ENCODE assay signal across 15 cellular contexts in the genomic region with DNA sequence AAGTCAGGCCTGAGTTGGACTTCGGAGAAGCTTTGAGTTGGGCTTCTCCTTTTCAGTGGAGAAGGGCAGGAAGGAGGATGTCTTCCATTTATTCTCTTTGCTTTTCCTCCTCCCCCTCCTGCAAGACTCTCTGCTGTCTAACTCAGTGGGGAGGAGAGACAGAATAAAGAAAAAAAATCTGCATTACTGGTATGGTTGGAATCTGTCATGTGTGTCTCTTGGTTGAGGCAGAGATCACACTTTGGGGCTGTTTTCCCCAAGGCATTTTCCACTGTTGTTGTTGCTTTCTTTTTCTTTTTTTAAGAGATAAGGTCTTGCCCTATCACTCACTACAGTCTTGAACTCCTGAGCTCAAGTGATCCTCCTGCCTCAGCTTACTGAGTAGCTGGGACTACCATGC. TPM values are rescaled to one million over a fixed set of nuclear protein-coding genes. Genes with fewer than 3 reads are reported as not detected.
DNase-seq lines count a peak whose midpoint lies in the region; ATAC-seq and TF ChIP-seq lines count a peak whose summit lies in the region.
"Had no signal": no experiment of that assay in that cellular context is flagged by ENCODE, and none has a peak within 500 bp of the region (broad histone marks: within the 10 kb centered on the region; RNA-seq: fewer than 3 reads in every experiment).

No MANE protein-coding gene starts in this region.

- H3K27me3 ChIP-seq in adipocyte (replicated peaks; ENCODE audit: control insufficient read depth, insufficient read depth, low read length) = no peaks in the 10 kb centered on the region
- no peaks in the 10 kb centered on the region for H3K27me3 ChIP-seq in spleen (replicated peaks in 1 of 7)
- H3K27me3 ChIP-seq: ascending aorta had no signal

- POLR2A ChIA-PET in activated CD4-positive, alpha-beta memory T cell treated with anti-CD3 and anti-CD28 coated beads, Interleukin-2, amount 10 ng/mL, durations not matched to agents 7 days and 5 days (lab: Charles Lee) = interaction anchor here (0.8 to 3.5 kb wide), 6 partner anchors 9 to 164 kb away, joined by 3 to 48 read pairs (median 4); a partner anchor contains a TSS
- POLR2A ChIA-PET in activated CD4-positive, alpha-beta memory T cell treated with anti-CD3 and anti-CD28 coated beads for 36 hours (lab: Charles Lee) = interaction anchor here (0.8 to 2.9 kb wide), 5 partner anchors 12 to 33 kb away, joined by 3 to 21 read pairs (median 3); a partner anchor contains a TSS

- no peak for ATAC-seq in HG03571 (IDR thresholded peaks at IDR 0.05; ENCODE audit: unreplicated experiment)

- TF ChIP-seq CTCF in HFFc6 (IDR thresholded peaks at IDR 0.05) (no peak), spleen (IDR thresholded peaks at IDR 0.05 in 8 of 11, conservative IDR thresholded peaks at IDR 0.05 in 3 of 11) (no peak), lower leg skin (IDR thresholded peaks at IDR 0.05) (no peak)

- peaks cover 14% of the 10 kb centered on the region for H3K36me3 Mint-ChIP-seq in activated CD4-positive, alpha-beta memory T cell treated with anti-CD3 and anti-CD28 coated beads, Interleukin-2, amount 10 ng/mL, durations not matched to agents 7 days and 5 days (ENCODE audit: low read depth)
- peaks cover 3% of the 10 kb centered on the region for H3K36me3 Mint-ChIP-seq in activated CD4-positive, alpha-beta memory T cell treated with anti-CD3 and anti-CD28 coated beads for 36 hours
- no peaks in the 10 kb centered on the region for H3K36me3 Mint-ChIP-seq in HFFc6 (ENCODE audit: low read depth)

- no peak for DNase-seq in activated CD4-positive, alpha-beta memory T cell treated with anti-CD3 and anti-CD28 coated beads, Interleukin-2, amount 10 ng/mL, durations not matched to agents 7 days and 5 days
- no peak for DNase-seq in activated CD4-positive, alpha-beta memory T cell treated with anti-CD3 and anti-CD28 coated beads for 36 hours
- peak; percentile 8 for DNase-seq in HFFc6
- DNase-seq in adipocyte (ENCODE audit: low read depth) = no peak
- no peak for DNase-seq in spleen
- DNase-seq in NCI-H2196 treated with DMSO at 0.1 percent for 48 hours (lab: John Stamatoyannopoulos, UW; ENCODE audit: unreplicated experiment) = no peak
- DNase-seq in lower leg skin (ENCODE audit: low spot score in 2 of 2) = no peak
- DNase-seq: cortex of kidney, GF-D8, left ventricle myocardium inferior, NCI-H146, substantia nigra, WERI-Rb-1 had no signal

- CTCF ChIA-PET in activated CD4-positive, alpha-beta memory T cell treated with anti-CD3 and anti-CD28 coated beads, Interleukin-2, amount 10 ng/mL, durations not matched to agents 7 days and 5 days (lab: Charles Lee) = interaction anchor here (0.8 to 2.6 kb wide), 4 partner anchors 9 to 163 kb away, joined by 3 to 10 read pairs (median 8); no protein-coding TSS in a partner anchor
- CTCF ChIA-PET in activated CD4-positive, alpha-beta memory T cell treated with anti-CD3 and anti-CD28 coated beads for 36 hours (lab: Charles Lee) = interaction anchor here (0.7 to 1.8 kb wide), 7 partner anchors 11 to 171 kb away, joined by 3 to 9 read pairs (median 3); a partner anchor contains a TSS

- TF ChIP-seq POLR2A in spleen (IDR thresholded peaks at IDR 0.05) (no peak), lower leg skin (IDR thresholded peaks at IDR 0.05) (no peak)

- peak overlapping the region in 7 of 8 donors; percentile 67 to 86 (median 83) for H3K27ac ChIP-seq in spleen
- H3K27ac ChIP-seq: WERI-Rb-1 had no signal

- no peak overlapping the region for H3K4me3 ChIP-seq in adipocyte (ENCODE audit: low read length)
- no peak overlapping the region for H3K4me3 ChIP-seq in spleen
- H3K4me3 ChIP-seq in lower leg skin (ENCODE audit: low read depth, poor library complexity, severe bottlenecking) = no peak overlapping the region
- H3K4me3 ChIP-seq: left ventricle myocardium inferior had no signal

- no peaks in the 10 kb centered on the region for H3K9me3 ChIP-seq in adipocyte (ENCODE audit: control insufficient read depth, low read length)
- H3K9me3 ChIP-seq in spleen = no peaks in the 10 kb centered on the region
- H3K9me3 ChIP-seq: ascending aorta, left ventricle myocardium inferior had no signal

- H3K27ac Mint-ChIP-seq in activated CD4-positive, alpha-beta memory T cell treated with anti-CD3 and anti-CD28 coated beads, Interleukin-2, amount 10 ng/mL, durations not matched to agents 7 days and 5 days = peak overlapping the region; percentile 63
- H3K27ac Mint-ChIP-seq in activated CD4-positive, alpha-beta memory T cell treated with anti-CD3 and anti-CD28 coated beads for 36 hours = no peak overlapping the region
- peak overlapping the region; percentile 70; the same call in 1 of the 2 replicates for H3K27ac Mint-ChIP-seq in HFFc6

- H3K4me1 ChIP-seq in adipocyte (ENCODE audit: control insufficient read depth, insufficient read depth, low read length) (peaks cover 23% of the 10 kb centered on the region), spleen (peaks cover 12 to 42% (median 28%) of the 10 kb centered on the region in 6 donors)

- H3K4me3 Mint-ChIP-seq in activated CD4-positive, alpha-beta memory T cell treated with anti-CD3 and anti-CD28 coated beads, Interleukin-2, amount 10 ng/mL, durations not matched to agents 7 days and 5 days = no peak overlapping the region
- H3K4me3 Mint-ChIP-seq in activated CD4-positive, alpha-beta memory T cell treated with anti-CD3 and anti-CD28 coated beads for 36 hours = no peak overlapping the region
- peak overlapping the region; percentile 68; the same call in 1 of the 2 replicates for H3K4me3 Mint-ChIP-seq in HFFc6

- H3K36me3 ChIP-seq in adipocyte (ENCODE audit: control insufficient read depth, insufficient read depth, low read length, severe bottlenecking) (no peaks in the 10 kb centered on the region), spleen (no peaks in the 10 kb centered on the region)
- H3K36me3 ChIP-seq: ascending aorta, left ventricle myocardium inferior, WERI-Rb-1 had no signal

- 47 to 69% (median 56%) methylated on average over 1 of the region's 1 CpG for WGBS in spleen, 5 donors
- WGBS in lower leg skin, 2 donors = 72 to 83% methylated on average over 1 of the region's 1 CpG

- H3K9me3 Mint-ChIP-seq in activated CD4-positive, alpha-beta memory T cell treated with anti-CD3 and anti-CD28 coated beads, Interleukin-2, amount 10 ng/mL, durations not matched to agents 7 days and 5 days = peaks cover 12% of the 10 kb centered on the region
- peaks cover 10% of the 10 kb centered on the region for H3K9me3 Mint-ChIP-seq in activated CD4-positive, alpha-beta memory T cell treated with anti-CD3 and anti-CD28 coated beads for 36 hours
- peaks cover 9% of the 10 kb centered on the region for H3K9me3 Mint-ChIP-seq in HFFc6

- H3K9ac ChIP-seq in adipocyte (ENCODE audit: low read length) = peak overlapping the region; percentile 20

- intact Hi-C loops in activated CD4-positive, alpha-beta memory T cell treated with anti-CD3 and anti-CD28 coated beads for 36 hours (cut with micrococcal nuclease) = loop anchor here (1.0 to 5.0 kb wide), 6 partner anchors 12 to 328 kb away; a partner anchor contains a TSS
- intact Hi-C loops in spleen (cut with DNase I; ENCODE audit: low total_unique reads) (no loop called here), lower leg skin (cut with DNase I; ENCODE audit: low total_unique reads) (no loop called here)

- peaks cover 31% of the 10 kb centered on the region for H3K4me1 Mint-ChIP-seq in activated CD4-positive, alpha-beta memory T cell treated with anti-CD3 and anti-CD28 coated beads, Interleukin-2, amount 10 ng/mL, durations not matched to agents 7 days and 5 days
- H3K4me1 Mint-ChIP-seq in activated CD4-positive, alpha-beta memory T cell treated with anti-CD3 and anti-CD28 coated beads for 36 hours (ENCODE audit: low read depth) = peaks cover 30% of the 10 kb centered on the region
- peaks cover 23% of the 10 kb centered on the region for H3K4me1 Mint-ChIP-seq in HFFc6 (ENCODE audit: low read depth)

- peaks cover 2% of the 10 kb centered on the region for H3K27me3 Mint-ChIP-seq in activated CD4-positive, alpha-beta memory T cell treated with anti-CD3 and anti-CD28 coated beads, Interleukin-2, amount 10 ng/mL, durations not matched to agents 7 days and 5 days
- H3K27me3 Mint-ChIP-seq in activated CD4-positive, alpha-beta memory T cell treated with anti-CD3 and anti-CD28 coated beads for 36 hours = no peaks in the 10 kb centered on the region
- peaks cover 2% of the 10 kb centered on the region for H3K27me3 Mint-ChIP-seq in HFFc6 (ENCODE audit: insufficient read depth)

RNA-seq across cellular contexts. Expression of a gene that starts 13.2 kb away (rescaled TPM):
- 10 to 100 TPM; 69.2 to 69.5 TPM for total RNA-seq in activated CD4-positive, alpha-beta memory T cell treated with anti-CD3 and anti-CD28 coated beads, Interleukin-2, amount 10 ng/mL, durations not matched to agents 7 days and 5 days
- total RNA-seq in activated CD4-positive, alpha-beta memory T cell treated with anti-CD3 and anti-CD28 coated beads for 36 hours = 10 to 100 TPM; 27.9 to 28.4 TPM
- total RNA-seq in HFFc6 (2021; fragmentation: NEBNext Ultra II Directional; extraction: Animal tissue kit (Norgen Biotek cat#: 25700)) = 100 to 1,000 TPM; 130 to 189 (median 145) TPM
- total RNA-seq in spleen = 100 to 1,000 TPM in 1 of 7 donors, 10 to 100 TPM in 6; 48.8 to 102 (median 63.2) TPM
- 10 to 100 TPM; 29.2 to 35.4 (median 33.9) TPM for polyA plus RNA-seq in spleen
- total RNA-seq in lower leg skin = 100 to 1,000 TPM; 629 to 976 (median 837) TPM

RNA-seq across cellular contexts. Expression of a gene that starts 56.0 kb away (rescaled TPM):
- total RNA-seq in activated CD4-positive, alpha-beta memory T cell treated with anti-CD3 and anti-CD28 coated beads, Interleukin-2, amount 10 ng/mL, durations not matched to agents 7 days and 5 days = 10 to 100 TPM; 25.5 to 30.6 TPM
- 10 to 100 TPM; 19.5 to 20.0 TPM for total RNA-seq in activated CD4-positive, alpha-beta memory T cell treated with anti-CD3 and anti-CD28 coated beads for 36 hours
- total RNA-seq in HFFc6 (2021; fragmentation: NEBNext Ultra II Directional; extraction: Animal tissue kit (Norgen Biotek cat#: 25700)) = 10 to 100 TPM; 34.3 to 41.8 (median 39.2) TPM
- total RNA-seq in spleen = 10 to 100 TPM; 22.7 to 34.5 (median 27.5) TPM
- 1 to 10 TPM; 7.3 to 9.0 (median 7.7) TPM for polyA plus RNA-seq in spleen
- 10 to 100 TPM; 58.0 to 84.1 (median 67.2) TPM for total RNA-seq in lower leg skin
